ENCODE assay signal across 12 cellular contexts in genomic region chr19:46776927-46777911, GRCh38. TPM values are rescaled to one million over a fixed set of nuclear protein-coding genes. Genes with fewer than 3 reads are reported as not detected.
DNase-seq lines count a peak whose midpoint lies in the region; ATAC-seq and TF ChIP-seq lines count a peak whose summit lies in the region.
"Had no signal": no experiment of that assay in that cellular context is flagged by ENCODE, and none has a peak within 500 bp of the region (broad histone marks: within the 10 kb centered on the region; RNA-seq: fewer than 3 reads in every experiment).

No MANE protein-coding gene starts in this region.

- H3K9me3 ChIP-seq in HCT116 (ENCODE audit: control insufficient read depth in 1 of 2, insufficient read depth in 1 of 2, low read depth in 1 of 2, low read length in 2 of 2): no peaks in the 10 kb centered on the region
- H3K9me3 ChIP-seq in mucosa of descending colon: no peaks in the 10 kb centered on the region
- H3K9me3 ChIP-seq: left lung had no signal

- BruUV-seq in HCT116 (replicated peaks; lab: Mats Ljungman, UMichigan): no TSS peak

- H3K4me2 ChIP-seq in HCT116 (ENCODE audit: low read length): no peak overlapping the region
- H3K4me2 ChIP-seq: PC-9 had no signal

- peaks cover 11% of the 10 kb centered on the region; the same call in 1 of the 2 replicates for H4K20me1 ChIP-seq in HCT116 (ENCODE audit: insufficient read depth)

- no peaks in the 10 kb centered on the region for H3K9me3 Mint-ChIP-seq in T-helper 2 cell treated with Interferon-gamma antibody and Interleukin-4, amounts not matched to agents 5 μg/mL and 100 μg/mL, for 36 hours
- H3K9me3 Mint-ChIP-seq in activated T-helper 17 cell treated with anti-CD3 and anti-CD28 coated beads, Interleukin-2, amount 50 U/mL, for 72 hours: no peaks in the 10 kb centered on the region
- no peaks in the 10 kb centered on the region for H3K9me3 Mint-ChIP-seq in activated T-helper 1 cell treated with anti-CD3 and anti-CD28 coated beads, Interleukin-12 subunit alpha, Interleukin-12 subunit beta, Interleukin-2, Interleukin-4 antibody, amounts not matched to agents 30 ng/mL and 10 ng/mL and 1 ng/mL, durations not matched to agents 14 hours and 24 hours and 36 hours

- H3K4me3 Mint-ChIP-seq in T-helper 2 cell treated with Interferon-gamma antibody and Interleukin-4, amounts not matched to agents 5 μg/mL and 100 μg/mL, for 36 hours: no peak overlapping the region
- H3K4me3 Mint-ChIP-seq in activated T-helper 17 cell treated with anti-CD3 and anti-CD28 coated beads, Interleukin-2, amount 50 U/mL, for 72 hours: no peak overlapping the region
- H3K4me3 Mint-ChIP-seq in activated T-helper 1 cell treated with anti-CD3 and anti-CD28 coated beads, Interleukin-12 subunit alpha, Interleukin-12 subunit beta, Interleukin-2, Interleukin-4 antibody, amounts not matched to agents 30 ng/mL and 10 ng/mL and 1 ng/mL, durations not matched to agents 14 hours and 24 hours and 36 hours: no peak overlapping the region

- no peaks in the 10 kb centered on the region for H3K27me3 ChIP-seq in HCT116 (ENCODE audit: insufficient read depth, low read length)
- H3K27me3 ChIP-seq: left lung had no signal

- no peak for TF ChIP-seq RAD21 in HCT116 (IDR thresholded peaks at IDR 0.05; ENCODE audit: low read depth)

- H3K4me1 Mint-ChIP-seq in T-helper 2 cell treated with Interferon-gamma antibody and Interleukin-4, amounts not matched to agents 5 μg/mL and 100 μg/mL, for 36 hours (ENCODE audit: low read depth): peaks cover 11% of the 10 kb centered on the region
- peaks cover 5% of the 10 kb centered on the region for H3K4me1 Mint-ChIP-seq in activated T-helper 17 cell treated with anti-CD3 and anti-CD28 coated beads, Interleukin-2, amount 50 U/mL, for 72 hours
- peaks cover 9% of the 10 kb centered on the region for H3K4me1 Mint-ChIP-seq in activated T-helper 1 cell treated with anti-CD3 and anti-CD28 coated beads, Interleukin-12 subunit alpha, Interleukin-12 subunit beta, Interleukin-2, Interleukin-4 antibody, amounts not matched to agents 30 ng/mL and 10 ng/mL and 1 ng/mL, durations not matched to agents 14 hours and 24 hours and 36 hours (ENCODE audit: low read depth)

- ATAC-seq in HCT116: peak; percentile 67
- ATAC-seq in activated T-helper 17 cell treated with anti-CD3 and anti-CD28 coated beads, Interleukin-2, amount 50 U/mL, for 72 hours (replicated peaks): no peak
- peak; percentile 53 for ATAC-seq in mucosa of descending colon

- H3K9ac ChIP-seq in HCT116 (ENCODE audit: low read length): no peak overlapping the region

- no peak for DNase-seq in T-helper 2 cell treated with Interferon-gamma antibody and Interleukin-4, amounts not matched to agents 5 μg/mL and 100 μg/mL, for 36 hours (ENCODE audit: low spot score)
- DNase-seq in T-helper 2 cell (no peak), HCT116 (ENCODE audit: low read depth, low spot score) (no peak), mucosa of descending colon (no peak), coronary artery (ENCODE audit: low spot score) (no peak), HCEC 1CT (no peak)
- no peak for DNase-seq in activated T-helper 1 cell treated with anti-CD3 and anti-CD28 coated beads, Interleukin-12 subunit alpha, Interleukin-12 subunit beta, Interleukin-2, Interleukin-4 antibody, amounts not matched to agents 30 ng/mL and 10 ng/mL and 1 ng/mL, durations not matched to agents 14 hours and 24 hours and 36 hours (ENCODE audit: low spot score)
- DNase-seq: left lung, NCI-H2107, PC-9, small intestine had no signal

- no peaks in the 10 kb centered on the region for H3K9me2 ChIP-seq in HCT116 (ENCODE audit: insufficient read depth)

- H3K36me3 ChIP-seq in HCT116 (ENCODE audit: control insufficient read depth in 1 of 2, insufficient read depth in 2 of 2, low read length in 2 of 2) (peaks cover 45 to 50% of the 10 kb centered on the region in 2 experiments), mucosa of descending colon (ENCODE audit: low read depth) (peaks cover 17% of the 10 kb centered on the region)

- intact Hi-C loops in HCT116 (cut with micrococcal nuclease): no loop called here
- intact Hi-C loops in mucosa of descending colon (cut with DNase I, micrococcal nuclease): no loop called here
- intact Hi-C loops in activated T-helper 1 cell treated with anti-CD3 and anti-CD28 coated beads, Interleukin-12 subunit alpha, Interleukin-12 subunit beta, Interleukin-2, Interleukin-4 antibody, amounts not matched to agents 30 ng/mL and 10 ng/mL and 1 ng/mL, durations not matched to agents 14 hours and 24 hours and 36 hours (cut with micrococcal nuclease): no loop called here

- no peak overlapping the region for H2AFZ ChIP-seq in HCT116 (ENCODE audit: low read depth, low read length, poor library complexity, severe bottlenecking)
- H2AFZ ChIP-seq: PC-9 had no signal

- CTCF ChIA-PET in HCT116 (lab: Charles Lee): interaction anchor here (0.9 kb wide), 1 partner anchor 11 kb away, joined by 3 read pairs; no protein-coding TSS in a partner anchor

- no peak for TF ChIP-seq POLR2A in HCT116 (IDR thresholded peaks at IDR 0.05; ENCODE audit: borderline replicate concordance, extremely low read depth, insufficient read depth, insufficient read length)

- H3K27me3 Mint-ChIP-seq in T-helper 2 cell treated with Interferon-gamma antibody and Interleukin-4, amounts not matched to agents 5 μg/mL and 100 μg/mL, for 36 hours (ENCODE audit: low read depth): no peaks in the 10 kb centered on the region
- H3K27me3 Mint-ChIP-seq in activated T-helper 17 cell treated with anti-CD3 and anti-CD28 coated beads, Interleukin-2, amount 50 U/mL, for 72 hours: no peaks in the 10 kb centered on the region
- H3K27me3 Mint-ChIP-seq in activated T-helper 1 cell treated with anti-CD3 and anti-CD28 coated beads, Interleukin-12 subunit alpha, Interleukin-12 subunit beta, Interleukin-2, Interleukin-4 antibody, amounts not matched to agents 30 ng/mL and 10 ng/mL and 1 ng/mL, durations not matched to agents 14 hours and 24 hours and 36 hours (ENCODE audit: insufficient read depth): no peaks in the 10 kb centered on the region

- POLR2A ChIA-PET in HCT116 (lab: Charles Lee): interaction anchor here (0.6 to 1.1 kb wide), 2 partner anchors 11 to 53 kb away, joined by 3 to 4 read pairs; partner anchors contain the start of gene SLC1A5

- H3K27ac Mint-ChIP-seq in T-helper 2 cell treated with Interferon-gamma antibody and Interleukin-4, amounts not matched to agents 5 μg/mL and 100 μg/mL, for 36 hours: peak overlapping the region; percentile 36
- H3K27ac Mint-ChIP-seq in activated T-helper 17 cell treated with anti-CD3 and anti-CD28 coated beads, Interleukin-2, amount 50 U/mL, for 72 hours: peak overlapping the region; percentile 54
- H3K27ac Mint-ChIP-seq in activated T-helper 1 cell treated with anti-CD3 and anti-CD28 coated beads, Interleukin-12 subunit alpha, Interleukin-12 subunit beta, Interleukin-2, Interleukin-4 antibody, amounts not matched to agents 30 ng/mL and 10 ng/mL and 1 ng/mL, durations not matched to agents 14 hours and 24 hours and 36 hours: no peak overlapping the region

- RAD21 ChIA-PET in HCT116 (lab: Charles Lee; ENCODE audit: low non-redundant PET in 1 of 2, low total read pairs in 2 of 2, uncharacterized antibody in 2 of 2, unreplicated experiment in 2 of 2): interaction anchor here in 1 of 2 experiments (1.0 kb wide), 1 partner anchor 52 kb away, joined by 7 read pairs; no protein-coding TSS in a partner anchor

- H3K4me1 ChIP-seq in HCT116 (ENCODE audit: control insufficient read depth in 1 of 2, insufficient read depth in 2 of 2, low read length in 2 of 2) (peaks cover 0 to 13% of the 10 kb centered on the region in 2 experiments; a peak in 3 of 4 replicates), mucosa of descending colon (ENCODE audit: low read depth) (peaks cover 2% of the 10 kb centered on the region)

- H3K36me3 Mint-ChIP-seq in T-helper 2 cell treated with Interferon-gamma antibody and Interleukin-4, amounts not matched to agents 5 μg/mL and 100 μg/mL, for 36 hours (ENCODE audit: low read depth): peaks cover 54% of the 10 kb centered on the region
- H3K36me3 Mint-ChIP-seq in activated T-helper 17 cell treated with anti-CD3 and anti-CD28 coated beads, Interleukin-2, amount 50 U/mL, for 72 hours (ENCODE audit: low read depth): peaks cover 75% of the 10 kb centered on the region
- H3K36me3 Mint-ChIP-seq in activated T-helper 1 cell treated with anti-CD3 and anti-CD28 coated beads, Interleukin-12 subunit alpha, Interleukin-12 subunit beta, Interleukin-2, Interleukin-4 antibody, amounts not matched to agents 30 ng/mL and 10 ng/mL and 1 ng/mL, durations not matched to agents 14 hours and 24 hours and 36 hours (ENCODE audit: low read depth): peaks cover 53% of the 10 kb centered on the region

- no peak for TF ChIP-seq CTCF in HCT116 (IDR thresholded peaks at IDR 0.05 in 2 of 3, conservative IDR thresholded peaks at IDR 0.05 in 1 of 3; ENCODE audit: borderline replicate concordance in 1 of 3, insufficient read depth in 1 of 3, low read depth in 2 of 3, low read length in 2 of 3)
- no peak for TF ChIP-seq CTCF in mucosa of descending colon (IDR thresholded peaks at IDR 0.05)
- TF ChIP-seq CTCF in coronary artery (IDR thresholded peaks at IDR 0.05): no peak

- H3K27ac ChIP-seq in HCT116 (ENCODE audit: low read depth, low read length) (no peak overlapping the region), coronary artery (no peak overlapping the region)
- H3K27ac ChIP-seq: PC-9 had no signal

- H3K79me2 ChIP-seq in HCT116 (ENCODE audit: insufficient read depth, low read length): peaks cover 49% of the 10 kb centered on the region

- H3K4me3 ChIP-seq in HCT116 (replicated peaks in 1 of 2; ENCODE audit: low read depth in 1 of 2, low read length in 2 of 2) (no peak overlapping the region), mucosa of descending colon (no peak overlapping the region), coronary artery (no peak overlapping the region)
- H3K4me3 ChIP-seq: left lung, PC-9 had no signal

RNA-seq across cellular contexts. Expression of gene SLC1A5, which starts 11.2 kb away (rescaled TPM):
- 284 TPM for total RNA-seq in HCT116 (2021; ENCODE audit: unreplicated experiment)
- 346 and 361 TPM in 2 replicates for polyA plus RNA-seq in HCT116 (2012)
- total RNA-seq in activated T-helper 17 cell treated with anti-CD3 and anti-CD28 coated beads, Interleukin-2, amount 50 U/mL, for 72 hours: 100 to 1,000 TPM; 119 to 221 TPM
- 100 to 1,000 TPM in 1 of 3 donors, 10 to 100 TPM in 2; 54.7 to 101 (median 89.2) TPM for total RNA-seq in mucosa of descending colon
- 264 and 267 TPM in 2 replicates for total RNA-seq in activated T-helper 1 cell treated with anti-CD3 and anti-CD28 coated beads, Interleukin-12 subunit alpha, Interleukin-12 subunit beta, Interleukin-2, Interleukin-4 antibody, amounts not matched to agents 30 ng/mL and 10 ng/mL and 1 ng/mL, durations not matched to agents 14 hours and 24 hours and 36 hours

RNA-seq across cellular contexts. Expression of gene STRN4, which starts 31.0 kb away (rescaled TPM):
- total RNA-seq in HCT116 (2021; ENCODE audit: unreplicated experiment) (107 TPM), mucosa of descending colon (10 to 100 TPM; 68.3 to 79.2 (median 73.7) TPM)
- 95.1 and 137 TPM in 2 replicates for polyA plus RNA-seq in HCT116 (2012)
- total RNA-seq in activated T-helper 17 cell treated with anti-CD3 and anti-CD28 coated beads, Interleukin-2, amount 50 U/mL, for 72 hours: 10 to 100 TPM; 60.7 to 69.9 TPM
- total RNA-seq in activated T-helper 1 cell treated with anti-CD3 and anti-CD28 coated beads, Interleukin-12 subunit alpha, Interleukin-12 subunit beta, Interleukin-2, Interleukin-4 antibody, amounts not matched to agents 30 ng/mL and 10 ng/mL and 1 ng/mL, durations not matched to agents 14 hours and 24 hours and 36 hours: 106 and 116 TPM in 2 replicates

RNA-seq across cellular contexts. Expression of gene FKRP, which starts 31.4 kb away (rescaled TPM):
- total RNA-seq in HCT116 (2021; ENCODE audit: unreplicated experiment): 19.4 TPM
- 9.0 and 13.3 TPM in 2 replicates for polyA plus RNA-seq in HCT116 (2012)
- 10 to 100 TPM in 1 of 2 donors, 1 to 10 TPM in 1; 6.3 to 14.3 TPM for total RNA-seq in activated T-helper 17 cell treated with anti-CD3 and anti-CD28 coated beads, Interleukin-2, amount 50 U/mL, for 72 hours
- 10 to 100 TPM; 10.7 to 19.8 (median 10.9) TPM for total RNA-seq in mucosa of descending colon
- 25.1 and 26.6 TPM in 2 replicates for total RNA-seq in activated T-helper 1 cell treated with anti-CD3 and anti-CD28 coated beads, Interleukin-12 subunit alpha, Interleukin-12 subunit beta, Interleukin-2, Interleukin-4 antibody, amounts not matched to agents 30 ng/mL and 10 ng/mL and 1 ng/mL, durations not matched to agents 14 hours and 24 hours and 36 hours
